Comparison of ENCODE assay signal across 18 cellular contexts in the genomic region with DNA sequence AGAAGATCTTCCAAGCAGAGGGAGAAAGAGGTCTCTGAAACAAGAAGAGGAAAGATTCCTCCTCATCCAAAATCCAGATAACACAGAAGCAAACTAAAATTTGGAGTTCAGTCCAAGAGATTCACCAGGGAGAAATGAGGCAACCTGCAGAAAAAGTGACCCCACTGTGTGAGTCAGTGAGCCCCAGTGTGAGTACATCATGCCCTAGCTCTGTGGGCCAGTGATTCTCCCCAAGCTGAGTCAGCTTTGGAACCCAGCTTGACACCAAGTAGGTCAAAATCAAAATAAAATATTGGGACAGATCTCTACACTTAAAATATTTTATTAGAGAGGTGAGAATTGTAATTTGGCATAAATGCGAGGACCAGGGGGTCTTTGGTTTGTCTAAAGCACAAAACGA. TPM values are rescaled to one million over a fixed set of nuclear protein-coding genes. Genes with fewer than 3 reads are reported as not detected.
DNase-seq lines count a peak whose midpoint lies in the region; ATAC-seq lines count a peak whose summit lies in the region.
"Had no signal": no experiment of that assay in that cellular context is flagged by ENCODE, and none has a peak within 500 bp of the region (broad histone marks: within the 10 kb centered on the region; RNA-seq: fewer than 3 reads in every experiment).

No MANE protein-coding gene starts in this region.

- H2BK15ac ChIP-seq in mesenchymal stem cell (ENCODE audit: low read depth, poor library complexity, severe bottlenecking) = no peak overlapping the region

- no peaks in the 10 kb centered on the region for H3K4me1 ChIP-seq in naive thymus-derived CD4-positive, alpha-beta T cell (ENCODE audit: control insufficient read depth in 2 of 2, insufficient read depth in 2 of 2, low read length in 2 of 2)
- no peaks in the 10 kb centered on the region for H3K4me1 ChIP-seq in mesenchymal stem cell (ENCODE audit: control insufficient read depth, insufficient read depth, low read depth, low read length)

- no peaks in the 10 kb centered on the region for H3K79me1 ChIP-seq in mesenchymal stem cell (replicated peaks; ENCODE audit: low read length, poor library complexity, severe bottlenecking)

- no peak overlapping the region for H3K4me3 Mint-ChIP-seq in central memory CD8-positive, alpha-beta T cell
- H3K4me3 Mint-ChIP-seq in naive thymus-derived CD4-positive, alpha-beta T cell = no peak overlapping the region
- H3K4me3 Mint-ChIP-seq: IgD-negative memory B cell had no signal

- H3K18ac ChIP-seq in mesenchymal stem cell (ENCODE audit: low read depth in 1 of 2, low read length in 2 of 2) = no peak overlapping the region

- no peak overlapping the region for H2BK120ac ChIP-seq in mesenchymal stem cell (ENCODE audit: low read depth, low read length)

- H3K27ac ChIP-seq in naive thymus-derived CD4-positive, alpha-beta T cell (ENCODE audit: low read depth, low read length) = no peak overlapping the region
- no peak overlapping the region for H3K27ac ChIP-seq in mesenchymal stem cell (ENCODE audit: low read length, poor library complexity, severe bottlenecking)
- H3K27ac ChIP-seq: C4-2B, RWPE1 had no signal

- H3K27me3 Mint-ChIP-seq in central memory CD8-positive, alpha-beta T cell = no peaks in the 10 kb centered on the region
- peaks cover 0 to 7% (median 0%) of the 10 kb centered on the region in 5 donors for H3K27me3 Mint-ChIP-seq in naive thymus-derived CD4-positive, alpha-beta T cell

- intact Hi-C loops in naive thymus-derived CD4-positive, alpha-beta T cell (cut with micrococcal nuclease) = loop anchor here in 1 of 2 donors (1.0 kb wide), 1 partner anchor 10 kb away; no protein-coding TSS in a partner anchor

- peaks cover 0 to 15% (median 4%) of the 10 kb centered on the region in 3 experiments for H3K9me3 ChIP-seq in naive thymus-derived CD4-positive, alpha-beta T cell (ENCODE audit: control insufficient read depth in 2 of 3, low read length in 3 of 3)
- H3K9me3 ChIP-seq in mesenchymal stem cell (ENCODE audit: control insufficient read depth, low read length) = peaks cover 17% of the 10 kb centered on the region
- H3K9me3 ChIP-seq: HAP-1 had no signal

- no peak overlapping the region for H3K9ac ChIP-seq in mesenchymal stem cell (ENCODE audit: low read length)

- no peak overlapping the region for H3K4me2 ChIP-seq in mesenchymal stem cell (ENCODE audit: low read length, poor library complexity, severe bottlenecking)

- H2AFZ ChIP-seq in mesenchymal stem cell (ENCODE audit: low read depth, low read length) = no peak overlapping the region

- no peaks in the 10 kb centered on the region for H3K27me3 ChIP-seq in naive thymus-derived CD4-positive, alpha-beta T cell (ENCODE audit: control insufficient read depth in 2 of 2, insufficient read depth in 2 of 2, low read length in 2 of 2)
- no peaks in the 10 kb centered on the region for H3K27me3 ChIP-seq in mesenchymal stem cell (ENCODE audit: control insufficient read depth in 1 of 2, insufficient read depth in 1 of 2, low read length in 2 of 2)

- 96% methylated on average over 2 of the region's 2 CpGs for WGBS in mesenchymal stem cell

- H3K36me3 Mint-ChIP-seq in central memory CD8-positive, alpha-beta T cell (ENCODE audit: insufficient read depth) = peaks cover 68% of the 10 kb centered on the region
- H3K36me3 Mint-ChIP-seq in naive thymus-derived CD4-positive, alpha-beta T cell = peaks cover 29 to 78% (median 64%) of the 10 kb centered on the region in 5 donors

- H4K91ac ChIP-seq in mesenchymal stem cell (ENCODE audit: low read length) = no peak overlapping the region

- ATAC-seq in central memory CD8-positive, alpha-beta T cell (replicated peaks; ENCODE audit: extremely low read depth, poor library complexity, severe bottlenecking) = no peak
- ATAC-seq in naive thymus-derived CD4-positive, alpha-beta T cell = no peak
- ATAC-seq in GM18907 (IDR thresholded peaks at IDR 0.05; ENCODE audit: unreplicated experiment) = no peak
- ATAC-seq: SK-N-SH treated with all-trans-retinoic acid at 6 μM for 48 hours had no signal

- peak; percentile 5 for DNase-seq in stimulated activated CD4-positive, alpha-beta T cell treated with anti-CD3 and anti-CD28 coated beads, Interleukin-15, amount 100 ng/mL, for 24 hours
- DNase-seq in stimulated activated CD4-positive, alpha-beta T cell treated with anti-CD3 and anti-CD28 coated beads, Interleukin-1b, Interleukin-23, amount 100 ng/mL, for 48 hours = no peak
- DNase-seq in central memory CD8-positive, alpha-beta T cell (ENCODE audit: low spot score in 2 of 2) = no peak
- DNase-seq in naive thymus-derived CD4-positive, alpha-beta T cell = no peak
- DNase-seq in mesenchymal stem cell = no peak
- no peak for DNase-seq in putamen (ENCODE audit: low spot score)
- DNase-seq: NCI-H1105 treated with DMSO at 0.1 percent for 48 hours, NCI-H2029 treated with DMSO at 0.1 percent for 48 hours, NCI-H226, NCI-H510A treated with DMSO at 0.1 percent for 48 hours, NCI-H748 treated with DMSO at 0.1 percent for 48 hours, SIG-M5 had no signal

- no peak overlapping the region for H2BK5ac ChIP-seq in mesenchymal stem cell (ENCODE audit: low read depth, low read length, poor library complexity, severe bottlenecking)

- peak overlapping the region; percentile 62 for H3K27ac Mint-ChIP-seq in central memory CD8-positive, alpha-beta T cell (ENCODE audit: low read depth)
- H3K27ac Mint-ChIP-seq in naive thymus-derived CD4-positive, alpha-beta T cell = peak overlapping the region in 5 of 9 donors; percentile 12 to 63 (median 44)
- H3K27ac Mint-ChIP-seq: IgD-negative memory B cell had no signal

- no peak overlapping the region for H3K23ac ChIP-seq in mesenchymal stem cell (ENCODE audit: low read length in 2 of 2)

- CTCF ChIA-PET in naive thymus-derived CD4-positive, alpha-beta T cell (lab: Charles Lee) = interaction anchor here (0.6 kb wide), 1 partner anchor 302 kb away, joined by 3 read pairs; no protein-coding TSS in a partner anchor

- H2BK12ac ChIP-seq in mesenchymal stem cell (ENCODE audit: low read length in 2 of 2) = no peak overlapping the region

- no peak overlapping the region for H3K4me3 ChIP-seq in naive thymus-derived CD4-positive, alpha-beta T cell (ENCODE audit: low read length)
- H3K4me3 ChIP-seq in mesenchymal stem cell (ENCODE audit: insufficient read depth in 1 of 2, low read depth in 1 of 2, low read length in 2 of 2) = no peak overlapping the region
- H3K4me3 ChIP-seq: HAP-1 had no signal

- POLR2A ChIA-PET in naive thymus-derived CD4-positive, alpha-beta T cell (lab: Charles Lee) = interaction anchor here (1.0 to 2.2 kb wide), 3 partner anchors 12 to 61 kb away, joined by 3 to 8 read pairs (median 3); a partner anchor contains a TSS

- H3K9me3 Mint-ChIP-seq in central memory CD8-positive, alpha-beta T cell = peaks cover 13% of the 10 kb centered on the region
- H3K9me3 Mint-ChIP-seq in naive thymus-derived CD4-positive, alpha-beta T cell = peaks cover 6 to 35% (median 11%) of the 10 kb centered on the region in 11 donors

- no peak overlapping the region for H2AK5ac ChIP-seq in mesenchymal stem cell (ENCODE audit: low read length, severe bottlenecking)

- H3K4ac ChIP-seq in mesenchymal stem cell (ENCODE audit: low read depth in 1 of 2, low read length in 2 of 2) = no peak overlapping the region

- H3K14ac ChIP-seq in mesenchymal stem cell (ENCODE audit: low read length in 2 of 2) = no peak overlapping the region

- H3K36me3 ChIP-seq in naive thymus-derived CD4-positive, alpha-beta T cell (ENCODE audit: control insufficient read depth in 2 of 3, insufficient read depth in 3 of 3, low read length in 3 of 3) = peaks cover 2 to 42% (median 38%) of the 10 kb centered on the region in 3 experiments
- H3K36me3 ChIP-seq in mesenchymal stem cell (ENCODE audit: control insufficient read depth in 1 of 2, insufficient read depth in 2 of 2, low read depth in 1 of 2, low read length in 2 of 2) = peaks cover 0 to 55% of the 10 kb centered on the region in 2 experiments
- H3K36me3 ChIP-seq: HAP-1 had no signal

- peaks cover 59% of the 10 kb centered on the region for H3K4me1 Mint-ChIP-seq in central memory CD8-positive, alpha-beta T cell
- peaks cover 7 to 50% (median 34%) of the 10 kb centered on the region in 7 donors for H3K4me1 Mint-ChIP-seq in naive thymus-derived CD4-positive, alpha-beta T cell

- no peak overlapping the region for H4K8ac ChIP-seq in mesenchymal stem cell (ENCODE audit: low read length)

RNA-seq across cellular contexts. Expression of a gene that starts 17.2 kb away (rescaled TPM):
- 10 to 100 TPM; 50.1 to 86.8 (median 73.8) TPM for total RNA-seq in naive thymus-derived CD4-positive, alpha-beta T cell
- 10 to 100 TPM; 22.1 to 61.2 TPM for polyA plus RNA-seq in naive thymus-derived CD4-positive, alpha-beta T cell
- polyA plus RNA-seq in mesenchymal stem cell (2013, experiment 1 of 2) = 89.1 TPM
- polyA plus RNA-seq in mesenchymal stem cell (2013, experiment 2 of 2) = 94.1 TPM

RNA-seq across cellular contexts. Expression of a gene that starts 24.6 kb away (rescaled TPM):
- 10 to 100 TPM in 1 of 5 experiments, 1 to 10 TPM in 2, under 1 TPM in 2; 0.35 to 34.8 (median 1.0) TPM for total RNA-seq in naive thymus-derived CD4-positive, alpha-beta T cell
- polyA plus RNA-seq in naive thymus-derived CD4-positive, alpha-beta T cell = 1 to 10 TPM; 1.3 to 1.6 TPM
- polyA plus RNA-seq in mesenchymal stem cell (2013, experiment 1 of 2) = not detected
- polyA plus RNA-seq in mesenchymal stem cell (2013, experiment 2 of 2) = 0.10 TPM

RNA-seq across cellular contexts. Expression of a gene that starts 29.4 kb away (rescaled TPM):
- total RNA-seq in naive thymus-derived CD4-positive, alpha-beta T cell = not detected
- not detected for polyA plus RNA-seq in naive thymus-derived CD4-positive, alpha-beta T cell
- polyA plus RNA-seq in mesenchymal stem cell (2013, experiment 1 of 2) = not detected
- not detected for polyA plus RNA-seq in mesenchymal stem cell (2013, experiment 2 of 2)
- polyA plus RNA-seq: IgD-negative memory B cell had no signal
